Comparison of ENCODE assay signal across 14 cellular contexts in the genomic region with DNA sequence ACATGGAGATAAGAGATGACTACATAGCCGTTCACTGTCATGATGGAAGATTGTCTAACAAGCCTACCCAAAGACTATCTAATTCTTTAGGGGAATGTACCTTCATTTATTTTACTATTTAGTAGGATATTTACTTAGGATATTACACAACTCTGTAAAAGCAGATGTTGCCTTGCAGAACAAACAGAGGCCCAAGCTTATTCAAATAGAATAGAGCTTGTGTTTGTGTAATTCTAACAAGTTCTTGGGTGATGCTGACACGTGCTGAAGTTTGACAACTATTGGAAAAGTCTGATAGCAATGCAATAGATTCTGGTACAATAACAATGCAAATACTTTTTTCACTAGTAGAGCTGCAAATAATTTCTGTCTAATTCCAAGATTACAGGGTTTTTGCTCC.
DNase-seq lines count a peak whose midpoint lies in the region; ATAC-seq and TF ChIP-seq lines count a peak whose summit lies in the region.
"Had no signal": no experiment of that assay in that cellular context is flagged by ENCODE, and none has a peak within 500 bp of the region (broad histone marks: within the 10 kb centered on the region; RNA-seq: fewer than 3 reads in every experiment).

No MANE protein-coding gene starts in this region.

- H3K27ac ChIP-seq in liver (ENCODE audit: low read depth in 1 of 2, low read length in 2 of 2) (no peak overlapping the region), upper lobe of left lung (no peak overlapping the region)
- H3K27ac ChIP-seq: A549, C4-2B had no signal

- no peaks in the 10 kb centered on the region for H3K36me3 ChIP-seq in liver (ENCODE audit: control insufficient read depth in 4 of 4, insufficient read depth in 3 of 4, low read depth in 1 of 4, low read length in 3 of 4)
- H3K36me3 ChIP-seq in upper lobe of left lung, result no peaks in the 10 kb centered on the region
- H3K36me3 ChIP-seq: BE2C had no signal

- TF ChIP-seq CTCF in liver (IDR thresholded peaks at IDR 0.05; ENCODE audit: low read depth, low read length, missing input control) (no peak), upper lobe of left lung (IDR thresholded peaks at IDR 0.05) (no peak)

- H3K9me3 ChIP-seq in liver (ENCODE audit: control insufficient read depth in 4 of 4, low read length in 3 of 4) (no peaks in the 10 kb centered on the region), upper lobe of left lung (no peaks in the 10 kb centered on the region)
- H3K9me3 ChIP-seq: A549, BE2C had no signal

- DNase-seq in HT-29 (ENCODE audit: low spot score), result peak; percentile 30
- peak; percentile 22 for DNase-seq in NCI-H510A (lab: John Stamatoyannopoulos, UW)
- peak; percentile 35 for DNase-seq in NCI-H774 (lab: John Stamatoyannopoulos, UW)
- no peak for DNase-seq in NCI-H524 (lab: John Stamatoyannopoulos, UW)
- DNase-seq in medulla oblongata (ENCODE audit: extremely low spot score), result no peak
- no peak for DNase-seq in upper lobe of left lung
- no peak for DNase-seq in occipital lobe (lab: John Stamatoyannopoulos, UW)
- DNase-seq: BE2C; CD4-positive, alpha-beta memory T cell; H7 had no signal

- H3K27me3 ChIP-seq in liver (ENCODE audit: control insufficient read depth in 4 of 4, insufficient read depth in 4 of 4, low read length in 3 of 4), result peaks cover 0 to 14% (median 3%) of the 10 kb centered on the region in 4 donors
- H3K27me3 ChIP-seq in upper lobe of left lung, result no peaks in the 10 kb centered on the region

- H3K9ac ChIP-seq in liver (ENCODE audit: low read depth in 1 of 2, low read length in 2 of 2), result no peak overlapping the region

- TF ChIP-seq EP300 in upper lobe of left lung (IDR thresholded peaks at IDR 0.05), result no peak

- no peak for TF ChIP-seq POLR2A in upper lobe of left lung (IDR thresholded peaks at IDR 0.05)

- ATAC-seq in upper lobe of left lung (ENCODE audit: low FRiP score in 2 of 2), result no peak
- ATAC-seq: A549, GM23338 had no signal

- H3K4me1 ChIP-seq in liver (ENCODE audit: control insufficient read depth in 4 of 4, insufficient read depth in 4 of 4, low read length in 3 of 4), result peaks cover 0 to 4% (median 0%) of the 10 kb centered on the region in 4 donors
- no peaks in the 10 kb centered on the region for H3K4me1 ChIP-seq in upper lobe of left lung
- H3K4me1 ChIP-seq: A549, BE2C had no signal

- 28% methylated on average over 2 of the region's 2 CpGs for WGBS in liver
- 60 to 66% methylated on average over 2 of the region's 2 CpGs for WGBS in upper lobe of left lung, 2 donors

- TF ChIP-seq RAD21 in liver (IDR thresholded peaks at IDR 0.05), result peak in 1 of 2 donors; percentile 15

- H3K4me3 ChIP-seq in liver (ENCODE audit: low read depth in 1 of 3, low read length in 3 of 3) (no peak overlapping the region), upper lobe of left lung (no peak overlapping the region)
- H3K4me3 ChIP-seq: A549, GM23338 had no signal

TF ChIP-seq in liver, 16 proteins besides CTCF, POLR2A, EP300 and RAD21:
- TF ChIP-seq FOXA1 (IDR thresholded peaks at IDR 0.05), result peak; percentile 83
- no peak for TF ChIP-seq TAF1 (conservative IDR thresholded peaks at IDR 0.05)
- TF ChIP-seq HNF4A (conservative IDR thresholded peaks at IDR 0.05), result peak; percentile 23 to 60
- no peak for TF ChIP-seq HNF4G (IDR thresholded peaks at IDR 0.05)
- TF ChIP-seq MAX (IDR thresholded peaks at IDR 0.05), result peak; percentile 67
- no peak for TF ChIP-seq EGR1 (IDR thresholded peaks at IDR 0.05; ENCODE audit: low read depth in 2 of 2)
- peak; percentile 89 for TF ChIP-seq FOXA2 (IDR thresholded peaks at IDR 0.05)
- TF ChIP-seq, protein P1, sequence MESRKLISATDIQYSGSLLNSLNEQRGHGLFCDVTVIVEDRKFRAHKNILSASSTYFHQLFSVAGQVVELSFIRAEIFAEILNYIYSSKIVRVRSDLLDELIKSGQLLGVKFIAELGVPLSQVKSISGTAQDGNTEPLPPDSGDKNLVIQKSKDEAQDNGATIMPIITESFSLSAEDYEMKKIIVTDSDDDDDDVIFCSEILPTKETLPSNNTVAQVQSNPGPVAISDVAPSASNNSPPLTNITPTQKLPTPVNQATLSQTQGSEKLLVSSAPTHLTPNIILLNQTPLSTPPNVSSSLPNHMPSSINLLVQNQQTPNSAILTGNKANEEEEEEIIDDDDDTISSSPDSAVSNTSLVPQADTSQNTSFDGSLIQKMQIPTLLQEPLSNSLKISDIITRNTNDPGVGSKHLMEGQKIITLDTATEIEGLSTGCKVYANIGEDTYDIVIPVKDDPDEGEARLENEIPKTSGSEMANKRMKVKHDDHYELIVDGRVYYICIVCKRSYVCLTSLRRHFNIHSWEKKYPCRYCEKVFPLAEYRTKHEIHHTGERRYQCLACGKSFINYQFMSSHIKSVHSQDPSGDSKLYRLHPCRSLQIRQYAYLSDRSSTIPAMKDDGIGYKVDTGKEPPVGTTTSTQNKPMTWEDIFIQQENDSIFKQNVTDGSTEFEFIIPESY (IDR thresholded peaks at IDR 0.05), result peak; percentile 66
- TF ChIP-seq SP1 (IDR thresholded peaks at IDR 0.05), result no peak
- peak; percentile 21 for TF ChIP-seq YY1 (IDR thresholded peaks at IDR 0.05)
- TF ChIP-seq JUND (IDR thresholded peaks at IDR 0.05), result no peak
- TF ChIP-seq ATF3 (IDR thresholded peaks at IDR 0.05), result no peak
- TF ChIP-seq REST (IDR thresholded peaks at IDR 0.05), result no peak
- TF ChIP-seq NR2F2 (IDR thresholded peaks at IDR 0.05), result no peak
- TF ChIP-seq GABPA (IDR thresholded peaks at IDR 0.05 in 1 of 2, conservative IDR thresholded peaks at IDR 0.05 in 1 of 2), result no peak
- peak in 1 of 2 donors; percentile 53 for TF ChIP-seq RXRA (IDR thresholded peaks at IDR 0.05)
TF ChIP-seq in liver: peak in this region for 7.

Comparison
In these comparisons a context has a peak if more than half of its experiments do, and no peak if none do; other contexts are left out.
1. DNase-seq: peak in HT-29 (single experiment), NCI-H510A (single experiment) and NCI-H774 (single experiment); none in NCI-H524 (0 of 2), medulla oblongata (single experiment), upper lobe of left lung (0 of 2) and occipital lobe (single experiment).